8 cellular contexts compared by ENCODE assay signal in the genomic region with DNA sequence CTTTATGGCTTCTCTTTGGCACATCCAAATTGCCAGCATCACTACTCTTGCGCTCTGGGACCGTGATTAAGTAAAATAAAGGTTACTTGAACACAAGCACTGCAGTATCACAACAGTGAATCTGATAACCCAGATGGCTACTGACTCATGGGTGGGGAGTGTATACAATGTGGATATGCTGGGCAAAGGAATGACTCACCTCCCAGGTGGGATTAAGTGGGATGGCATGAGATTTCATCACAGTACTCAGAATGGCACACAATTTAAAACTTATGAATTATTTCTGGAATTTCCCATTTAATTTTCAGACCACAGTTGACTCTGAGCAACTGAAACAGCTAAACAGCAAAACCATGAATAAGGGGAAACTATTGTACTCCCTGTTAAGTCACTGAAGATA. TPM values are rescaled to one million over a fixed set of nuclear protein-coding genes. Genes with fewer than 3 reads are reported as not detected.
DNase-seq lines count a peak whose midpoint lies in the region; ATAC-seq and FAIRE-seq lines count a peak whose summit lies in the region.

No MANE protein-coding gene starts in this region.

- no peak overlapping the region for H2BK15ac ChIP-seq in mesendoderm (replicated peaks; ENCODE audit: low read depth)

- H3K4me2 ChIP-seq in mesendoderm (ENCODE audit: low read length), result no peak overlapping the region

- H3K9ac ChIP-seq in adipocyte (ENCODE audit: low read length) (no peak overlapping the region), mesendoderm (ENCODE audit: low read length) (no peak overlapping the region)

- no peak overlapping the region for H2BK5ac ChIP-seq in mesendoderm (ENCODE audit: low read length)

- no peak overlapping the region for H3K4me3 ChIP-seq in adipocyte (ENCODE audit: low read length)
- H3K4me3 ChIP-seq in mesendoderm (ENCODE audit: low read length), result no peak overlapping the region

- H3K79me2 ChIP-seq in mesendoderm (ENCODE audit: control insufficient read depth, insufficient read depth, low read length), result peaks cover 16% of the 10 kb centered on the region

- H3K4me1 ChIP-seq in adipocyte (ENCODE audit: control insufficient read depth, insufficient read depth, low read length) (peaks cover 27% of the 10 kb centered on the region), mesendoderm (ENCODE audit: control insufficient read depth, low read depth, low read length) (no peaks in the 10 kb centered on the region)

- H3K27ac ChIP-seq in mesendoderm (ENCODE audit: low read depth, low read length), result no peak overlapping the region

- no peak overlapping the region for H3K4ac ChIP-seq in mesendoderm (ENCODE audit: low read depth, low read length)

- no peak overlapping the region for H4K5ac ChIP-seq in mesendoderm (ENCODE audit: low read length)

- FAIRE-seq in HTR-8/SVneo (lab: Jason Lieb, UNC), result peak; percentile 83

- peak; percentile 8 for DNase-seq in DMS53 treated with DMSO at 0.1 percent for 48 hours (lab: John Stamatoyannopoulos, UW; ENCODE audit: unreplicated experiment)
- peak; percentile 51 for DNase-seq in HTR-8/SVneo (ENCODE audit: insufficient read length, low spot score)
- peak; percentile 71 for DNase-seq in adipocyte (ENCODE audit: low read depth)
- peak; percentile 61 for DNase-seq in mesendoderm
- no peak for DNase-seq in central memory CD4-positive, alpha-beta T cell
- DNase-seq in SKM-1 treated with dmso at 0.1 percent for 144 hours (lab: John Stamatoyannopoulos, UW; ENCODE audit: unreplicated experiment), result no peak
- DNase-seq in foreskin melanocyte, result no peak

- H3K9me3 ChIP-seq in adipocyte (ENCODE audit: control insufficient read depth, low read length), result no peaks in the 10 kb centered on the region

- H3K27me3 ChIP-seq in adipocyte (replicated peaks; ENCODE audit: control insufficient read depth, insufficient read depth, low read length) (no peaks in the 10 kb centered on the region), mesendoderm (ENCODE audit: insufficient read depth, low read length, poor library complexity) (no peaks in the 10 kb centered on the region)

- WGBS in mesendoderm (ENCODE audit: extremely low coverage, insufficient coverage, low lambda C conversion rate), result no CpG with 5 or more reads among the region's 2 CpGs

- peaks cover 3% of the 10 kb centered on the region for H3K79me1 ChIP-seq in mesendoderm (ENCODE audit: low read length)

- no peak overlapping the region for H3K23ac ChIP-seq in mesendoderm (ENCODE audit: low read length)

- peaks cover 43% of the 10 kb centered on the region for H3K36me3 ChIP-seq in adipocyte (ENCODE audit: control insufficient read depth, insufficient read depth, low read length, severe bottlenecking)
- no peaks in the 10 kb centered on the region for H3K36me3 ChIP-seq in mesendoderm (ENCODE audit: control insufficient read depth, insufficient read depth, low read length)

- ATAC-seq in HG02798 (IDR thresholded peaks at IDR 0.05; ENCODE audit: poor library complexity, unreplicated experiment), result no peak

- H2AK5ac ChIP-seq in mesendoderm (ENCODE audit: low read length), result no peak overlapping the region

- no peak overlapping the region for H4K8ac ChIP-seq in mesendoderm (ENCODE audit: low read depth, low read length)

- no peak overlapping the region for H2BK120ac ChIP-seq in mesendoderm (ENCODE audit: low read depth, low read length)

- H3K18ac ChIP-seq in mesendoderm (ENCODE audit: low read length), result no peak overlapping the region

- H3K56ac ChIP-seq in mesendoderm (ENCODE audit: low read length), result no peak overlapping the region

RNA-seq across cellular contexts. Expression of gene GFM2, which starts 4.3 kb away (rescaled TPM):
- 15.8 TPM for polyA plus RNA-seq in mesendoderm (2013, experiment 1 of 2)
- 16.0 TPM for polyA plus RNA-seq in mesendoderm (2013, experiment 2 of 2)

RNA-seq across cellular contexts. Expression of gene NSA2, which starts 4.5 kb away (rescaled TPM):
- polyA plus RNA-seq in mesendoderm (2013, experiment 1 of 2), result 127 TPM
- polyA plus RNA-seq in mesendoderm (2013, experiment 2 of 2), result 127 TPM

Comparison
In these comparisons a context has a peak if more than half of its experiments do, and no peak if none do; other contexts are left out.
1. DNase-seq: peak in DMS53 treated with DMSO at 0.1 percent for 48 hours (single experiment), HTR-8/SVneo (single experiment), adipocyte (single experiment) and mesendoderm (single experiment); none in central memory CD4-positive, alpha-beta T cell (single experiment), SKM-1 treated with dmso at 0.1 percent for 144 hours (single experiment) and foreskin melanocyte (single experiment).